ENCODE assay signal across 28 cellular contexts in genomic region chr2:144421606-144422510, GRCh38.
DNase-seq lines count a peak whose midpoint lies in the region; ATAC-seq and TF ChIP-seq lines count a peak whose summit lies in the region.
"Had no signal": no experiment of that assay in that cellular context is flagged by ENCODE, and none has a peak within 500 bp of the region (broad histone marks: within the 10 kb centered on the region; RNA-seq: fewer than 3 reads in every experiment).

No MANE protein-coding gene starts in this region.

- no peaks in the 10 kb centered on the region for H3K9me3 Mint-ChIP-seq in activated naive CD4-positive, alpha-beta T cell treated with anti-CD3 and anti-CD28 coated beads, Interleukin-2, amount 50 U/mL, for 24 hours
- no peaks in the 10 kb centered on the region for H3K9me3 Mint-ChIP-seq in activated naive CD4-positive, alpha-beta T cell treated with anti-CD3 and anti-CD28 coated beads for 36 hours
- no peaks in the 10 kb centered on the region for H3K9me3 Mint-ChIP-seq in dendritic cell treated with granulocyte-macrophage colony-stimulating factor and Interleukin-4, amounts not matched to agents 40 ng/mL and 50 ng/mL, for 4 days
- no peaks in the 10 kb centered on the region for H3K9me3 Mint-ChIP-seq in natural killer cell treated with Interleukin-12 subunit alpha and Interleukin-12 subunit beta and Interleukin-15 and Interleukin-18, amount 100 ng/mL, for 72 hours
- H3K9me3 Mint-ChIP-seq: CD8-positive, alpha-beta T cell had no signal

- no peak for DNase-seq in activated naive CD4-positive, alpha-beta T cell treated with anti-CD3 and anti-CD28 coated beads for 36 hours
- DNase-seq in natural killer cell treated with Interleukin-12 subunit alpha and Interleukin-12 subunit beta and Interleukin-15 and Interleukin-18, amount 100 ng/mL, for 72 hours (ENCODE audit: low spot score): no peak
- DNase-seq in left lung: no peak
- no peak for DNase-seq in iPS-NIHi7 (ENCODE audit: extremely low spot score)
- no peak for DNase-seq in left ventricle myocardium inferior
- DNase-seq in right cardiac atrium: no peak
- DNase-seq: 8988T; activated CD4-positive, alpha-beta T cell treated with anti-CD3 and anti-CD28 coated beads, Interleukin-2, amount 10 ng/mL, durations not matched to agents 24 days and 14 days; activated naive CD4-positive, alpha-beta T cell treated with Interleukin-2 at 50 U/mL for 16 hours; activated T-cell treated with anti-CD3 and anti-CD28 coated beads, Interleukin-2, amount 50 U/mL, for 48 hours; CD8-positive, alpha-beta T cell; Kasumi-1; naive thymus-derived CD4-positive, alpha-beta T cell; NCI-H1694; NCI-H2171; NCI-H524; PC-9; spleen; stimulated activated CD4-positive, alpha-beta T cell treated with anti-CD3 and anti-CD28 coated beads, Interleukin-2, amount 100 ng/mL, for 48 hours; uterus had no signal

- no peaks in the 10 kb centered on the region for H3K36me3 Mint-ChIP-seq in activated naive CD4-positive, alpha-beta T cell treated with anti-CD3 and anti-CD28 coated beads, Interleukin-2, amount 50 U/mL, for 24 hours
- peaks cover 2% of the 10 kb centered on the region for H3K36me3 Mint-ChIP-seq in activated naive CD4-positive, alpha-beta T cell treated with anti-CD3 and anti-CD28 coated beads for 36 hours (ENCODE audit: low read depth)
- peaks cover 84% of the 10 kb centered on the region for H3K36me3 Mint-ChIP-seq in dendritic cell treated with granulocyte-macrophage colony-stimulating factor and Interleukin-4, amounts not matched to agents 40 ng/mL and 50 ng/mL, for 4 days (ENCODE audit: low read depth)
- H3K36me3 Mint-ChIP-seq in natural killer cell treated with Interleukin-12 subunit alpha and Interleukin-12 subunit beta and Interleukin-15 and Interleukin-18, amount 100 ng/mL, for 72 hours: peaks cover 48% of the 10 kb centered on the region

- CTCF ChIA-PET in activated naive CD4-positive, alpha-beta T cell treated with anti-CD3 and anti-CD28 coated beads for 36 hours (lab: Charles Lee): no interaction called here

- H3K27ac ChIP-seq in left lung: peak overlapping the region in 1 of 2 donors; percentile 6
- no peak overlapping the region for H3K27ac ChIP-seq in left ventricle myocardium inferior (replicated peaks)
- no peak overlapping the region for H3K27ac ChIP-seq in right cardiac atrium (ENCODE audit: low read length)
- H3K27ac ChIP-seq: gastroesophageal sphincter, hepatocyte, PC-9, uterus had no signal

- H3K4me3 ChIP-seq in left lung (no peak overlapping the region), left ventricle myocardium inferior (no peak overlapping the region), right cardiac atrium (ENCODE audit: low read length) (no peak overlapping the region)
- H3K4me3 ChIP-seq: gastroesophageal sphincter, hepatocyte, PC-9, spleen, uterus had no signal

- peaks cover 5% of the 10 kb centered on the region for H3K4me1 Mint-ChIP-seq in activated naive CD4-positive, alpha-beta T cell treated with anti-CD3 and anti-CD28 coated beads, Interleukin-2, amount 50 U/mL, for 24 hours
- peaks cover 10% of the 10 kb centered on the region for H3K4me1 Mint-ChIP-seq in activated naive CD4-positive, alpha-beta T cell treated with anti-CD3 and anti-CD28 coated beads for 36 hours (ENCODE audit: low read depth)
- peaks cover 62% of the 10 kb centered on the region for H3K4me1 Mint-ChIP-seq in dendritic cell treated with granulocyte-macrophage colony-stimulating factor and Interleukin-4, amounts not matched to agents 40 ng/mL and 50 ng/mL, for 4 days (ENCODE audit: low read depth)
- H3K4me1 Mint-ChIP-seq in natural killer cell treated with Interleukin-12 subunit alpha and Interleukin-12 subunit beta and Interleukin-15 and Interleukin-18, amount 100 ng/mL, for 72 hours (ENCODE audit: low read depth in 2 of 2): peaks cover 51 to 62% of the 10 kb centered on the region in 2 donors

- H3K4me1 ChIP-seq in left lung (peaks cover 0 to 53% of the 10 kb centered on the region in 2 donors), left ventricle myocardium inferior (peaks cover 35% of the 10 kb centered on the region), right cardiac atrium (ENCODE audit: control insufficient read depth, insufficient read depth, low read length) (no peaks in the 10 kb centered on the region)
- H3K4me1 ChIP-seq: uterus had no signal

- H3K36me3 ChIP-seq in left lung: peaks cover 0 to 67% of the 10 kb centered on the region in 2 donors
- H3K36me3 ChIP-seq in left ventricle myocardium inferior: peaks cover 39% of the 10 kb centered on the region
- H3K36me3 ChIP-seq: gastroesophageal sphincter, uterus had no signal

- intact Hi-C loops in activated naive CD4-positive, alpha-beta T cell treated with anti-CD3 and anti-CD28 coated beads for 36 hours (cut with micrococcal nuclease): no loop called here
- intact Hi-C loops in dendritic cell treated with granulocyte-macrophage colony-stimulating factor and Interleukin-4, amounts not matched to agents 40 ng/mL and 50 ng/mL, for 4 days (cut with micrococcal nuclease): no loop called here
- intact Hi-C loops in left lung (cut with DNase I): no loop called here
- intact Hi-C loops in left ventricle myocardium inferior (cut with micrococcal nuclease): no loop called here
- intact Hi-C loops in right cardiac atrium (cut with DNase I): loop anchor here in 1 of 4 donors (10.0 kb wide), 1 partner anchor 93 kb away; no protein-coding TSS in a partner anchor

- no peak for ATAC-seq in natural killer cell treated with Interleukin-12 subunit alpha and Interleukin-12 subunit beta and Interleukin-15 and Interleukin-18, amount 100 ng/mL, for 72 hours
- ATAC-seq in left lung (no peak), right cardiac atrium (no peak)
- ATAC-seq: CD8-positive, alpha-beta T cell; esophagus mucosa; gastroesophageal sphincter; HepG2; naive thymus-derived CD4-positive, alpha-beta T cell; Right ventricle myocardium inferior had no signal

- WGBS in right cardiac atrium: 97% methylated on average over 1 of the region's 1 CpG

- H3K9me3 ChIP-seq in left lung: no peaks in the 10 kb centered on the region
- no peaks in the 10 kb centered on the region for H3K9me3 ChIP-seq in left ventricle myocardium inferior (replicated peaks)
- H3K9me3 ChIP-seq in right cardiac atrium (ENCODE audit: control insufficient read depth, low read length): no peaks in the 10 kb centered on the region
- H3K9me3 ChIP-seq: gastroesophageal sphincter, spleen, uterus had no signal

- H3K27ac Mint-ChIP-seq in activated naive CD4-positive, alpha-beta T cell treated with anti-CD3 and anti-CD28 coated beads, Interleukin-2, amount 50 U/mL, for 24 hours: peak overlapping the region; percentile 30
- no peak overlapping the region for H3K27ac Mint-ChIP-seq in activated naive CD4-positive, alpha-beta T cell treated with anti-CD3 and anti-CD28 coated beads for 36 hours
- H3K27ac Mint-ChIP-seq in dendritic cell treated with granulocyte-macrophage colony-stimulating factor and Interleukin-4, amounts not matched to agents 40 ng/mL and 50 ng/mL, for 4 days: peak overlapping the region; percentile 60
- peak overlapping the region; percentile 20 to 64 for H3K27ac Mint-ChIP-seq in natural killer cell treated with Interleukin-12 subunit alpha and Interleukin-12 subunit beta and Interleukin-15 and Interleukin-18, amount 100 ng/mL, for 72 hours
- H3K27ac Mint-ChIP-seq: activated CD4-positive, alpha-beta T cell treated with anti-CD3 and anti-CD28 coated beads, Interleukin-2, amount 10 ng/mL, durations not matched to agents 24 days and 14 days; CD8-positive, alpha-beta T cell; mesothelial cell of epicardium; naive thymus-derived CD4-positive, alpha-beta T cell had no signal

- peaks cover 6% of the 10 kb centered on the region for H3K27me3 Mint-ChIP-seq in activated naive CD4-positive, alpha-beta T cell treated with anti-CD3 and anti-CD28 coated beads, Interleukin-2, amount 50 U/mL, for 24 hours
- peaks cover 23% of the 10 kb centered on the region for H3K27me3 Mint-ChIP-seq in activated naive CD4-positive, alpha-beta T cell treated with anti-CD3 and anti-CD28 coated beads for 36 hours (ENCODE audit: low read depth)
- no peaks in the 10 kb centered on the region for H3K27me3 Mint-ChIP-seq in dendritic cell treated with granulocyte-macrophage colony-stimulating factor and Interleukin-4, amounts not matched to agents 40 ng/mL and 50 ng/mL, for 4 days
- no peaks in the 10 kb centered on the region for H3K27me3 Mint-ChIP-seq in natural killer cell treated with Interleukin-12 subunit alpha and Interleukin-12 subunit beta and Interleukin-15 and Interleukin-18, amount 100 ng/mL, for 72 hours
- H3K27me3 Mint-ChIP-seq: activated CD4-positive, alpha-beta T cell treated with anti-CD3 and anti-CD28 coated beads, Interleukin-2, amount 10 ng/mL, durations not matched to agents 24 days and 14 days had no signal

- TF ChIP-seq CTCF in left lung (IDR thresholded peaks at IDR 0.05) (no peak), left ventricle myocardium inferior (IDR thresholded peaks at IDR 0.05; ENCODE audit: borderline replicate concordance) (no peak)

- H3K4me3 Mint-ChIP-seq in activated naive CD4-positive, alpha-beta T cell treated with anti-CD3 and anti-CD28 coated beads, Interleukin-2, amount 50 U/mL, for 24 hours: no peak overlapping the region
- H3K4me3 Mint-ChIP-seq in activated naive CD4-positive, alpha-beta T cell treated with anti-CD3 and anti-CD28 coated beads for 36 hours: no peak overlapping the region
- H3K4me3 Mint-ChIP-seq in dendritic cell treated with granulocyte-macrophage colony-stimulating factor and Interleukin-4, amounts not matched to agents 40 ng/mL and 50 ng/mL, for 4 days: no peak overlapping the region
- no peak overlapping the region for H3K4me3 Mint-ChIP-seq in natural killer cell treated with Interleukin-12 subunit alpha and Interleukin-12 subunit beta and Interleukin-15 and Interleukin-18, amount 100 ng/mL, for 72 hours
- H3K4me3 Mint-ChIP-seq: activated CD4-positive, alpha-beta T cell treated with anti-CD3 and anti-CD28 coated beads, Interleukin-2, amount 10 ng/mL, durations not matched to agents 24 days and 14 days; CD8-positive, alpha-beta T cell; mesothelial cell of epicardium; naive thymus-derived CD4-positive, alpha-beta T cell had no signal

- H3K27me3 ChIP-seq in left lung (no peaks in the 10 kb centered on the region), left ventricle myocardium inferior (ENCODE audit: low read depth) (no peaks in the 10 kb centered on the region), right cardiac atrium (ENCODE audit: control insufficient read depth, insufficient read depth) (no peaks in the 10 kb centered on the region)
- H3K27me3 ChIP-seq: gastroesophageal sphincter, hepatocyte, spleen, uterus had no signal
